Comparison of ENCODE assay signal across 2 cellular contexts in the genomic region with DNA sequence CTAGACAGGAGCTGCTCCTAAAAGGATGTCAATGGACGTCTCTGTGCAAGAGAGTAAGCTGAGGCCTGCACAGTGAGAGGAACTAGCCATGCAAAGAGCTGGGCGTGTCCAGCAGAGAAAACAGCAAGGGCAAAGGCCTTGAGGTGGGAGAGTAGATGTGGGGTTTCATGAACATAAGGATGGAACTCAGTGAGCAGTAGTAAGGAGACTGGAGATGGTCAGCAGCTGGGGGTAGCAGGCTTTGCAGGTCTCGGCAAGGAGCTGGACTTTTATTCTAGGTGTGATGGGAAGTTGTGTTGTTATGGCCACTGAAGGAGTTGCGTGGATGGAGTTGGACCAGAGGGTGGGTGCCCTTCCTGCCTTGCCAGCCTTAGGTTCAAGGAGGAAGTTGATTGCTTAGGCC.
TF ChIP-seq lines count a peak whose summit lies in the region.

No MANE protein-coding gene starts in this region.

TF ChIP-seq in HepG2, 621 proteins besides CTCF, POLR2A, EP300 and RAD21:
- TF ChIP-seq KAT2B (IDR thresholded peaks at IDR 0.05; ENCODE audit: borderline replicate concordance, low read depth, low read length) = 0 out of 2 replicates have a peak, but pooled peaks have one; percentile 10
- TF ChIP-seq GLI4 (CRISPR knock-in tag; IDR thresholded peaks at IDR 0.05; ENCODE audit: borderline replicate concordance) = no peak

TF ChIP-seq in HEK293T, 16 proteins besides CTCF, POLR2A, EP300 and RAD21:
- TF ChIP-seq ARNT (IDR thresholded peaks at IDR 0.05) (no peak), BHLHE40 (IDR thresholded peaks at IDR 0.05; ENCODE audit: borderline replicate concordance) (no peak), SUZ12 (IDR thresholded peaks at IDR 0.05) (no peak), NFRKB (IDR thresholded peaks at IDR 0.05) (no peak), FOXK2 (IDR thresholded peaks at IDR 0.05) (no peak), HDGF (IDR thresholded peaks at IDR 0.05; ENCODE audit: borderline replicate concordance) (no peak), ELF4 (IDR thresholded peaks at IDR 0.05) (no peak), FOXA1 (IDR thresholded peaks at IDR 0.05) (no peak), PKNOX1 (IDR thresholded peaks at IDR 0.05) (no peak), SP1 (IDR thresholded peaks at IDR 0.05) (no peak), ZNF384 (IDR thresholded peaks at IDR 0.05) (no peak), LEF1 (IDR thresholded peaks at IDR 0.05; ENCODE audit: borderline replicate concordance) (no peak)
TF ChIP-seq in HEK293T: peak in this region for 0.
